ENCODE assay signal across 9 cellular contexts in genomic region chr12:131829795-131830334, GRCh38. TPM values are rescaled to one million over a fixed set of nuclear protein-coding genes. Genes with fewer than 3 reads are reported as not detected.
DNase-seq lines count a peak whose midpoint lies in the region; FAIRE-seq and TF ChIP-seq lines count a peak whose summit lies in the region.
"Had no signal": no experiment of that assay in that cellular context is flagged by ENCODE, and none has a peak within 500 bp of the region (broad histone marks: within the 10 kb centered on the region; RNA-seq: fewer than 3 reads in every experiment).

No MANE protein-coding gene starts in this region.

- TF ChIP-seq POLR2A in NB4 (IDR thresholded peaks at IDR 0.05; ENCODE audit: extremely low read depth, insufficient read length), result no peak
- no peak for TF ChIP-seq POLR2A in endothelial cell of umbilical vein (IDR thresholded peaks at IDR 0.05; ENCODE audit: low read depth, low read length)

- peak overlapping the region; percentile 26 for H3K4me2 ChIP-seq in endothelial cell of umbilical vein (ENCODE audit: insufficient read depth, low read length)
- H3K4me2 ChIP-seq in neural cell (ENCODE audit: low read length), result peak overlapping the region; percentile 86

- TF ChIP-seq CTCF in BJ (IDR thresholded peaks at IDR 0.05; ENCODE audit: insufficient read depth, low read depth, low read length) (no peak), NB4 (IDR thresholded peaks at IDR 0.05; ENCODE audit: low read depth, low read length) (no peak), endothelial cell of umbilical vein (IDR thresholded peaks at IDR 0.05; ENCODE audit: extremely low read depth in 1 of 2, insufficient read depth in 1 of 2, low read depth in 1 of 2, low read length in 2 of 2) (no peak), neural cell (IDR thresholded peaks at IDR 0.05; ENCODE audit: poor library complexity, severe bottlenecking) (no peak)

- H4K20me1 ChIP-seq in endothelial cell of umbilical vein (replicated peaks; ENCODE audit: control insufficient read depth, extremely low read depth, insufficient read depth, low read length) (no peaks in the 10 kb centered on the region), neural cell (ENCODE audit: insufficient read depth) (no peaks in the 10 kb centered on the region)

- H3K27me3 ChIP-seq in BJ (ENCODE audit: control insufficient read depth, insufficient read depth, low read length), result no peaks in the 10 kb centered on the region
- H3K27me3 ChIP-seq in endothelial cell of umbilical vein (ENCODE audit: control insufficient read depth in 2 of 2, insufficient read depth in 2 of 2, low read length in 2 of 2), result peaks cover 0 to 6% of the 10 kb centered on the region in 2 experiments
- no peaks in the 10 kb centered on the region for H3K27me3 ChIP-seq in neural cell (ENCODE audit: insufficient read depth, low read depth, low read length)

- dilution Hi-C loops in endothelial cell of umbilical vein (cut with MboI; ENCODE audit: extremely low pct_ligation_motif_present, low sequenced_read_pairs), result no loop called here

- no peak overlapping the region for H3K27ac ChIP-seq in endothelial cell of umbilical vein (ENCODE audit: insufficient read depth, low read depth, low read length)
- H3K27ac ChIP-seq in neural cell (ENCODE audit: low read length), result peak overlapping the region; percentile 61

- H3K4me1 ChIP-seq in endothelial cell of umbilical vein (ENCODE audit: control insufficient read depth, extremely low read depth, insufficient read depth, low read length), result peaks cover 12% of the 10 kb centered on the region

- H3K4me3 ChIP-seq in BJ (ENCODE audit: low read depth, low read length), result peak overlapping the region; percentile 76
- H3K4me3 ChIP-seq in NB4 (ENCODE audit: low read depth, low read length), result peak overlapping the region; percentile 71
- peak overlapping the region in 2 of 3 experiments; percentile 29 to 35 for H3K4me3 ChIP-seq in endothelial cell of umbilical vein (replicated peaks in 1 of 3; ENCODE audit: insufficient read depth in 1 of 3, low read depth in 1 of 3, low read length in 3 of 3)
- H3K4me3 ChIP-seq in neural cell (ENCODE audit: low read length), result peak overlapping the region; percentile 82

- H3K9me3 ChIP-seq in endothelial cell of umbilical vein (replicated peaks; ENCODE audit: control insufficient read depth, insufficient read depth, low read length) (no peaks in the 10 kb centered on the region), neural cell (ENCODE audit: low read length) (no peaks in the 10 kb centered on the region)

- H3K36me3 ChIP-seq in BJ (ENCODE audit: control insufficient read depth, insufficient read depth, low read length), result no peaks in the 10 kb centered on the region; the same call in 1 of the 2 replicates
- no peaks in the 10 kb centered on the region for H3K36me3 ChIP-seq in endothelial cell of umbilical vein (ENCODE audit: control insufficient read depth in 2 of 2, extremely low read depth in 1 of 2, insufficient read depth in 2 of 2, low read length in 2 of 2)
- no peaks in the 10 kb centered on the region for H3K36me3 ChIP-seq in neural cell (ENCODE audit: insufficient read depth, low read length)

- FAIRE-seq in endothelial cell of umbilical vein (lab: Jason Lieb, UNC), result no peak

- POLR2A ChIA-PET in BJ (lab: Charles Lee) (interaction anchor here (0.5 kb wide), 1 partner anchor 13 kb away, joined by 5 read pairs; no protein-coding TSS in a partner anchor), endothelial cell of umbilical vein (lab: Charles Lee) (no interaction called here)

- DNase-seq in BJ (ENCODE audit: low read depth), result no peak
- peak; percentile 58 for DNase-seq in NB4 (ENCODE audit: low read depth)
- DNase-seq in endothelial cell of umbilical vein (ENCODE audit: low read depth, low spot score), result no peak
- no peak for DNase-seq in stimulated activated CD4-positive, alpha-beta T cell treated with anti-CD3 and anti-CD28 coated beads, Interleukin-12 subunit alpha, Interleukin-12 subunit beta, amount 100 ng/mL, for 4 hours
- DNase-seq in Kasumi-1 (lab: John Stamatoyannopoulos, UW), result no peak
- DNase-seq in GF-D8 (lab: John Stamatoyannopoulos, UW), result no peak
- DNase-seq in activated CD4-positive, alpha-beta T cell treated with anti-CD3 and anti-CD28 coated beads for 48 hours, result no peak

- no TSS peak for BruUV-seq in endothelial cell of umbilical vein (replicated peaks; lab: Mats Ljungman, UMichigan)

- H3K9me1 ChIP-seq in endothelial cell of umbilical vein (replicated peaks; ENCODE audit: control insufficient read depth, extremely low read depth, insufficient read depth, low read length), result no peaks in the 10 kb centered on the region

- no peaks in the 10 kb centered on the region for H3K9me2 ChIP-seq in neural cell (ENCODE audit: insufficient read depth, low read length)

- no peak overlapping the region for H3K9ac ChIP-seq in endothelial cell of umbilical vein (replicated peaks; ENCODE audit: extremely low read depth, insufficient read depth, low read length)
- H3K9ac ChIP-seq in neural cell (ENCODE audit: low read length), result peak overlapping the region; percentile 75

- TF ChIP-seq EP300 in neural cell (conservative IDR thresholded peaks at IDR 0.05; ENCODE audit: poor library complexity, severe bottlenecking), result no peak

- intact Hi-C loops in endothelial cell of umbilical vein (cut with micrococcal nuclease), result loop anchor here (1.0 to 5.0 kb wide), 11 partner anchors 25 to 993 kb away; partner anchors contain the start of genes EP400, RAN, SFSWAP and STX2

- TF ChIP-seq RAD21 in neural cell (conservative IDR thresholded peaks at IDR 0.05), result no peak

- H2AFZ ChIP-seq in endothelial cell of umbilical vein (ENCODE audit: low read depth, low read length) (peak overlapping the region; percentile 82), neural cell (ENCODE audit: low read depth, low read length) (no peak overlapping the region)

- H3K79me2 ChIP-seq in endothelial cell of umbilical vein (ENCODE audit: control insufficient read depth, insufficient read depth, low read length) (no peaks in the 10 kb centered on the region), neural cell (replicated peaks; ENCODE audit: insufficient read depth, low read length) (peaks cover 11% of the 10 kb centered on the region)

- H3F3A ChIP-seq in neural cell (ENCODE audit: insufficient read depth, low read length, poor library complexity, severe bottlenecking), result no peaks in the 10 kb centered on the region

- CTCF ChIA-PET in BJ (lab: Yijun Ruan, JAX) (interaction anchor here (0.7 to 3.2 kb wide), 12 partner anchors 24 to 1082 kb away, joined by 3 to 29 read pairs (median 4); no protein-coding TSS in a partner anchor), endothelial cell of umbilical vein (lab: Charles Lee) (interaction anchor here (0.7 to 2.6 kb wide), 10 partner anchors 32 to 1012 kb away, joined by 3 to 29 read pairs (median 4); no protein-coding TSS in a partner anchor)

TF ChIP-seq in endothelial cell of umbilical vein, 7 proteins besides CTCF, POLR2A, EP300 and RAD21:
- TF ChIP-seq JUN (IDR thresholded peaks at IDR 0.05; ENCODE audit: borderline replicate concordance, insufficient read depth, insufficient read length, low read depth) (no peak), EZH2 (IDR thresholded peaks at IDR 0.05; ENCODE audit: borderline replicate concordance, low read depth, low read length, severe bottlenecking) (no peak), POLR2AphosphoS5 (IDR thresholded peaks at IDR 0.05; ENCODE audit: insufficient read depth, low read depth, low read length) (no peak), FOS (IDR thresholded peaks at IDR 0.05; ENCODE audit: borderline replicate concordance, insufficient read depth, low read length) (no peak), MYC (IDR thresholded peaks at IDR 0.05; ENCODE audit: low read depth, low read length) (no peak), GATA2 (IDR thresholded peaks at IDR 0.05; ENCODE audit: insufficient read depth, insufficient read length, low read depth, low read length) (no peak), MAX (IDR thresholded peaks at IDR 0.05; ENCODE audit: insufficient read depth, insufficient read length) (no peak)

TF ChIP-seq in neural cell, 6 proteins besides CTCF, POLR2A, EP300 and RAD21 (continues in another document):
- TF ChIP-seq EZH2 (IDR thresholded peaks at IDR 0.05; ENCODE audit: borderline replicate concordance, insufficient read depth, low read length, poor library complexity, severe bottlenecking), result no peak
- TF ChIP-seq REST (IDR thresholded peaks at IDR 0.05; ENCODE audit: borderline replicate concordance), result no peak
- no peak for TF ChIP-seq MXI1 (conservative IDR thresholded peaks at IDR 0.05; ENCODE audit: poor library complexity, severe bottlenecking)

RNA-seq across cellular contexts. Expression of gene MMP17, which starts 1.7 kb away (rescaled TPM):
- polyA plus RNA-seq in BJ (2011; rRNA removed), result 12.7 and 13.7 TPM in 2 replicates
- 11.7 and 12.0 TPM in 2 replicates for polyA minus RNA-seq in BJ (2011; rRNA and poly(A)+ RNA removed)
- total RNA-seq in endothelial cell of umbilical vein, result 10.7 and 10.8 TPM in 2 replicates
- polyA plus RNA-seq in endothelial cell of umbilical vein, result 2.7 and 3.6 TPM in 2 replicates
- polyA plus RNA-seq in endothelial cell of umbilical vein (2011; cell fraction: cytosol; rRNA removed), result 1.1 and 2.1 TPM in 2 replicates
- 2.2 and 3.3 TPM in 2 replicates for polyA plus RNA-seq in endothelial cell of umbilical vein (2011; cell fraction: nucleus; rRNA removed)
- polyA plus RNA-seq in endothelial cell of umbilical vein (2012), result 10.9 and 14.5 TPM in 2 replicates
- polyA minus RNA-seq in endothelial cell of umbilical vein, result 3.3 and 4.1 TPM in 2 replicates
- not detected for polyA minus RNA-seq in endothelial cell of umbilical vein (2011; cell fraction: cytosol; rRNA and poly(A)+ RNA removed)
- polyA minus RNA-seq in endothelial cell of umbilical vein (2011; cell fraction: nucleus; rRNA and poly(A)+ RNA removed), result 0.48 and 1.5 TPM in 2 replicates
- polyA plus RNA-seq in neural cell, result 79.0 and 93.5 TPM in 2 replicates
- 29.2 and 41.9 TPM in 2 replicates for polyA minus RNA-seq in neural cell
- total RNA-seq: activated T-cell treated with anti-CD3 and anti-CD28 coated beads, Interleukin-2, amount 50 U/mL, for 72 hours had no signal

Comparison
In these comparisons a context has a peak if more than half of its experiments do, and no peak if none do; other contexts are left out.
1. H3K4me3 ChIP-seq: peak in every context shown above with its lines; median percentile 82 in neural cell; 76 in BJ; 71 in NB4; 32 in endothelial cell of umbilical vein.